In the genomic region with DNA sequence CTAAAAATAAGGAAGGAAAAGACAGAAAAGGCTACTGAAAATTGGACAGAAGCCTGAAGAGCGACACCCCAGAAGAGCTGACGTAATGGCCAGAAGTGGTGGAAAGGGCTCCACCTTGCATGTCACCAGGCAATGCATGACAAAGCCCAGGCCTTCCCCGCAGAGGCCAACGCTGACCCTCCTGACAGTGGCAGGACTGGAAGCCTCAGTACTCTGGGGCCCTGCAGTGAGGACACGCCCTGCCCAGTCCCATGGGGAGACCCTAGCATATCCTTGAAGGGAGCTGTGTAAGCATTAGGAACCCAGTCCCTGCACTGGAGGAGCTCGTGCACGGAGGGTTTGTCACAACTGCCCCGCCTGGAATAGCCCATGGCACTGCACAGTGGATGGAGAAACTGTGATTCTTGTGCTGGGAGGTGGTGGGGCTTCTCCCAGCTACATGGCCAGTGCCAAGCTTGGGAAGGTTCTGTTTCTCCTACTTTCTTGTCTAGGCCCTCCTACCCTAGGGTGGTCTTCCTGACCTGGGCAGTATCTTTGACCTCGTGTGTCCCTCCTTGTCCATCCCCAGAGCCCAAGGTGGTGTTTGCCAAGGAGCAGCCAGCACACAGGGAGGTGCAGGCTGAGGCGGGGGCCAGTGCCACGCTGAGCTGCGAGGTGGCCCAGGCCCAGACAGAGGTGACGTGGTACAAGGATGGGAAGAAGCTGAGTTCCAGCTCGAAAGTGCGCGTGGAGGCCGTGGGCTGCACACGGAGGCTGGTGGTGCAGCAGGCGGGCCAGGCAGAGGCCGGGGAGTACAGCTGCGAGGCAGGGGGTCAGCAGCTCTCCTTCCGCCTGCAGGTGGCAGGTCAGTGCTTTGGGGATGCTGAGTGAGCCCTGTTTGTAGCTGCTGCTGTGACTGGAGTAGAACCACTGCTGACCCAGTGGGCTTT, we compare ENCODE assay signal across 2 cellular contexts.
TF ChIP-seq lines count a peak whose summit lies in the region.

No MANE protein-coding gene starts in this region.

TF ChIP-seq in IMR-90, 13 proteins besides CTCF, POLR2A, EP300 and RAD21:
- TF ChIP-seq, protein P1, sequence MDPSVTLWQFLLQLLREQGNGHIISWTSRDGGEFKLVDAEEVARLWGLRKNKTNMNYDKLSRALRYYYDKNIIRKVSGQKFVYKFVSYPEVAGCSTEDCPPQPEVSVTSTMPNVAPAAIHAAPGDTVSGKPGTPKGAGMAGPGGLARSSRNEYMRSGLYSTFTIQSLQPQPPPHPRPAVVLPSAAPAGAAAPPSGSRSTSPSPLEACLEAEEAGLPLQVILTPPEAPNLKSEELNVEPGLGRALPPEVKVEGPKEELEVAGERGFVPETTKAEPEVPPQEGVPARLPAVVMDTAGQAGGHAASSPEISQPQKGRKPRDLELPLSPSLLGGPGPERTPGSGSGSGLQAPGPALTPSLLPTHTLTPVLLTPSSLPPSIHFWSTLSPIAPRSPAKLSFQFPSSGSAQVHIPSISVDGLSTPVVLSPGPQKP (IDR thresholded peaks at IDR 0.05; ENCODE audit: borderline replicate concordance, low read depth, low read length) = no peak
- no peak for TF ChIP-seq MAZ (IDR thresholded peaks at IDR 0.05; ENCODE audit: borderline replicate concordance, low read depth, low read length)
- TF ChIP-seq, protein P2, sequence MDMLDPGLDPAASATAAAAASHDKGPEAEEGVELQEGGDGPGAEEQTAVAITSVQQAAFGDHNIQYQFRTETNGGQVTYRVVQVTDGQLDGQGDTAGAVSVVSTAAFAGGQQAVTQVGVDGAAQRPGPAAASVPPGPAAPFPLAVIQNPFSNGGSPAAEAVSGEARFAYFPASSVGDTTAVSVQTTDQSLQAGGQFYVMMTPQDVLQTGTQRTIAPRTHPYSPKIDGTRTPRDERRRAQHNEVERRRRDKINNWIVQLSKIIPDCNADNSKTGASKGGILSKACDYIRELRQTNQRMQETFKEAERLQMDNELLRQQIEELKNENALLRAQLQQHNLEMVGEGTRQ (IDR thresholded peaks at IDR 0.05; ENCODE audit: low read depth, low read length) = no peak
- no peak for TF ChIP-seq CEBPB (IDR thresholded peaks at IDR 0.05; ENCODE audit: low read depth, low read length)
- no peak for TF ChIP-seq RCOR1 (IDR thresholded peaks at IDR 0.05; ENCODE audit: insufficient replicate concordance, low read length)
- no peak for TF ChIP-seq SMC3 (IDR thresholded peaks at IDR 0.05; ENCODE audit: low read depth, low read length)
- no peak for TF ChIP-seq CHD1 (IDR thresholded peaks at IDR 0.05; ENCODE audit: low read depth, low read length)
- no peak for TF ChIP-seq MAFK (IDR thresholded peaks at IDR 0.05; ENCODE audit: low read depth, low read length)
- TF ChIP-seq FOS (IDR thresholded peaks at IDR 0.05; ENCODE audit: low read depth, low read length) = no peak
- TF ChIP-seq BHLHE40 (IDR thresholded peaks at IDR 0.05; ENCODE audit: low read depth, low read length) = no peak
- TF ChIP-seq MXI1 (IDR thresholded peaks at IDR 0.05; ENCODE audit: borderline replicate concordance, low read depth, low read length) = no peak
- TF ChIP-seq RFX5 (IDR thresholded peaks at IDR 0.05; ENCODE audit: low read depth, low read length) = no peak

TF ChIP-seq in H1, 55 proteins besides CTCF, POLR2A, EP300 and RAD21:
- no peak for TF ChIP-seq CREB1 (IDR thresholded peaks at IDR 0.05)
- TF ChIP-seq POU5F1 (IDR thresholded peaks at IDR 0.05; ENCODE audit: low read depth, low read length) = 0 out of 2 replicates have a peak, but pooled peaks have one; percentile 11
